In the genomic region with DNA sequence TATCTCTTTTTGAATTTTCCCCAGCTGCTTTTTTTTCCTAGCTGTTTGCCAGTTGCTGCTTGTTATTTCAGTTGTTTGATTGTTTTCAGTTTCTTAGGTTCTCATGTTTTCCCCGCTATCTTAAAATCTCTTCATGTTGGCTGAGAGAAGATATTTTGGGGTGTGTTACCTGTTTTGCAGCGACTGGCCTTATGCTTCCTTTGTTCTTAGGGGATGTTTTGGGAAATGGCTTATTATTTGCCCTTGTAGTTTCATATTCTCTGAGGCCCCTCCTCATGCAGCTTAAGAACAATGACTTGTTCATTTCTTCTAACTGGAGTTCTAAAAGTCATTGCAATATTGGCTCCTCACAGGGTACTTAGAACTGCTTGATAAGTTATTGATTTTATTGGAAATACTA, we compare ENCODE assay signal across 3 cellular contexts. TPM values are rescaled to one million over a fixed set of nuclear protein-coding genes. Genes with fewer than 3 reads are reported as not detected.
"Had no signal": no experiment of that assay in that cellular context is flagged by ENCODE, and none has a peak within 500 bp of the region (broad histone marks: within the 10 kb centered on the region; RNA-seq: fewer than 3 reads in every experiment).

No MANE protein-coding gene starts in this region.

RNA-seq across cellular contexts. Expression of gene GIMAP6, which starts 28.6 kb away (rescaled TPM):
- total RNA-seq: astrocyte, smooth muscle cell had no signal
- polyA plus RNA-seq: smooth muscle cell had no signal

RNA-seq across cellular contexts. Expression of gene GIMAP4, which starts 36.4 kb away (rescaled TPM):
- total RNA-seq: astrocyte, smooth muscle cell had no signal
- polyA plus RNA-seq: keratinocyte, smooth muscle cell had no signal
